In genomic region chr6:72939029-72939428, GRCh38 we compare ENCODE assay signal across 15 cellular contexts.
DNase-seq lines count a peak whose midpoint lies in the region; ATAC-seq and TF ChIP-seq lines count a peak whose summit lies in the region.
"Had no signal": no experiment of that assay in that cellular context is flagged by ENCODE, and none has a peak within 500 bp of the region (broad histone marks: within the 10 kb centered on the region; RNA-seq: fewer than 3 reads in every experiment).

No MANE protein-coding gene starts in this region.

- H3K4me1 ChIP-seq in right cardiac atrium (ENCODE audit: control insufficient read depth, insufficient read depth, low read length) (no peaks in the 10 kb centered on the region), endodermal cell (ENCODE audit: control insufficient read depth, insufficient read depth, low read length) (peaks cover 3% of the 10 kb centered on the region)
- H3K4me1 ChIP-seq: A549, BE2C had no signal

- H3K36me3 Mint-ChIP-seq in endodermal cell (ENCODE audit: low read depth): no peaks in the 10 kb centered on the region
- no peaks in the 10 kb centered on the region for H3K36me3 Mint-ChIP-seq in activated CD8-positive, alpha-beta memory T cell treated with anti-CD3 and anti-CD28 coated beads, Interleukin-2, amount 10 ng/mL, durations not matched to agents 7 days and 5 days
- H3K36me3 Mint-ChIP-seq: CD4-positive, alpha-beta memory T cell had no signal

- TF ChIP-seq CTCF in endodermal cell (conservative IDR thresholded peaks at IDR 0.05): no peak

- ATAC-seq in right cardiac atrium (no peak), left cardiac atrium (no peak)
- ATAC-seq in activated CD8-positive, alpha-beta memory T cell treated with anti-CD3 and anti-CD28 coated beads, Interleukin-2, amount 10 ng/mL, durations not matched to agents 7 days and 5 days: no peak
- ATAC-seq: A549 had no signal

- H3K4me1 Mint-ChIP-seq in endodermal cell: no peaks in the 10 kb centered on the region
- H3K4me1 Mint-ChIP-seq in activated CD8-positive, alpha-beta memory T cell treated with anti-CD3 and anti-CD28 coated beads, Interleukin-2, amount 10 ng/mL, durations not matched to agents 7 days and 5 days: no peaks in the 10 kb centered on the region
- H3K4me1 Mint-ChIP-seq: CD4-positive, alpha-beta memory T cell; H9 had no signal

- H3K27me3 ChIP-seq in right cardiac atrium (ENCODE audit: control insufficient read depth, insufficient read depth) (no peaks in the 10 kb centered on the region), endodermal cell (ENCODE audit: control insufficient read depth, insufficient read depth, low read length, poor library complexity, severe bottlenecking) (no peaks in the 10 kb centered on the region)
- H3K27me3 ChIP-seq: BE2C had no signal

- no peak overlapping the region for H3K4me3 Mint-ChIP-seq in endodermal cell
- no peak overlapping the region for H3K4me3 Mint-ChIP-seq in activated CD8-positive, alpha-beta memory T cell treated with anti-CD3 and anti-CD28 coated beads, Interleukin-2, amount 10 ng/mL, durations not matched to agents 7 days and 5 days
- H3K4me3 Mint-ChIP-seq: CD4-positive, alpha-beta memory T cell; H9 had no signal

- no peaks in the 10 kb centered on the region for H3K36me3 ChIP-seq in endodermal cell (ENCODE audit: control insufficient read depth, insufficient read depth, low read length)
- H3K36me3 ChIP-seq: BE2C had no signal

- WGBS in right cardiac atrium: 83% methylated on average over 8 of the region's 8 CpGs
- WGBS in endodermal cell (ENCODE audit: insufficient coverage in 1 of 2, insufficient read length in 1 of 2), 2 experiments: 93 to 98% methylated on average over 7 to 8 of the region's 8 CpGs

- intact Hi-C loops in right cardiac atrium (cut with DNase I) (no loop called here), left cardiac atrium (cut with DNase I) (no loop called here)

- H3K9me3 ChIP-seq in right cardiac atrium (ENCODE audit: control insufficient read depth, low read length) (no peaks in the 10 kb centered on the region), endodermal cell (ENCODE audit: control insufficient read depth, low read length) (no peaks in the 10 kb centered on the region)
- H3K9me3 ChIP-seq: A549, BE2C had no signal

- DNase-seq in right cardiac atrium (peak in 2 of 3 donors; percentile 41 to 43), left cardiac atrium (no peak), NCI-H1694 treated with DMSO at 0.1 percent for 48 hours (lab: John Stamatoyannopoulos, UW) (peak; percentile 88), endodermal cell (no peak), NCI-H187 (lab: John Stamatoyannopoulos, UW) (no peak), NCI-H82 (lab: John Stamatoyannopoulos, UW) (no peak)
- DNase-seq in activated CD8-positive, alpha-beta memory T cell treated with anti-CD3 and anti-CD28 coated beads, Interleukin-2, amount 10 ng/mL, durations not matched to agents 7 days and 5 days: no peak
- DNase-seq: BE2C; CD4-positive, alpha-beta memory T cell; DMS53; GF-D8; GOT3; H9 had no signal

- no peaks in the 10 kb centered on the region for H3K27me3 Mint-ChIP-seq in endodermal cell (ENCODE audit: insufficient read depth)
- no peaks in the 10 kb centered on the region for H3K27me3 Mint-ChIP-seq in activated CD8-positive, alpha-beta memory T cell treated with anti-CD3 and anti-CD28 coated beads, Interleukin-2, amount 10 ng/mL, durations not matched to agents 7 days and 5 days

- no peak overlapping the region for H3K4me3 ChIP-seq in right cardiac atrium (ENCODE audit: low read length)
- no peak overlapping the region for H3K4me3 ChIP-seq in endodermal cell (ENCODE audit: low read length)
- H3K4me3 ChIP-seq: A549 had no signal

- CTCF ChIA-PET in activated CD8-positive, alpha-beta memory T cell treated with anti-CD3 and anti-CD28 coated beads, Interleukin-2, amount 10 ng/mL, durations not matched to agents 7 days and 5 days (lab: Charles Lee): no interaction called here

- H3K9ac ChIP-seq in endodermal cell (ENCODE audit: extremely low read depth, low read length, poor library complexity, severe bottlenecking): no peak overlapping the region

- no peaks in the 10 kb centered on the region for H3K9me3 Mint-ChIP-seq in endodermal cell
- H3K9me3 Mint-ChIP-seq in activated CD8-positive, alpha-beta memory T cell treated with anti-CD3 and anti-CD28 coated beads, Interleukin-2, amount 10 ng/mL, durations not matched to agents 7 days and 5 days (ENCODE audit: low read depth): no peaks in the 10 kb centered on the region
- H3K9me3 Mint-ChIP-seq: CD4-positive, alpha-beta memory T cell; H9 had no signal

- H3K27ac ChIP-seq in right cardiac atrium (ENCODE audit: low read length): no peak overlapping the region
- H3K27ac ChIP-seq in endodermal cell (ENCODE audit: low read depth, low read length): no peak overlapping the region
- H3K27ac ChIP-seq: A549, C4-2B had no signal

- H3K27ac Mint-ChIP-seq in endodermal cell: peak overlapping the region; percentile 11
- no peak overlapping the region for H3K27ac Mint-ChIP-seq in activated CD8-positive, alpha-beta memory T cell treated with anti-CD3 and anti-CD28 coated beads, Interleukin-2, amount 10 ng/mL, durations not matched to agents 7 days and 5 days
- H3K27ac Mint-ChIP-seq: H9 had no signal

Comparison
In these comparisons a context has a peak if more than half of its experiments do, and no peak if none do; other contexts are left out.
1. DNase-seq: peak in right cardiac atrium (2 of 3) and NCI-H1694 treated with DMSO at 0.1 percent for 48 hours (single experiment); none in left cardiac atrium (single experiment), endodermal cell (single experiment), NCI-H187 (0 of 2), activated CD8-positive, alpha-beta memory T cell treated with anti-CD3 and anti-CD28 coated beads, Interleukin-2, amount 10 ng/mL, durations not matched to agents 7 days and 5 days (single experiment) and NCI-H82 (single experiment).